ENCODE assay signal across 12 cellular contexts in the genomic region with DNA sequence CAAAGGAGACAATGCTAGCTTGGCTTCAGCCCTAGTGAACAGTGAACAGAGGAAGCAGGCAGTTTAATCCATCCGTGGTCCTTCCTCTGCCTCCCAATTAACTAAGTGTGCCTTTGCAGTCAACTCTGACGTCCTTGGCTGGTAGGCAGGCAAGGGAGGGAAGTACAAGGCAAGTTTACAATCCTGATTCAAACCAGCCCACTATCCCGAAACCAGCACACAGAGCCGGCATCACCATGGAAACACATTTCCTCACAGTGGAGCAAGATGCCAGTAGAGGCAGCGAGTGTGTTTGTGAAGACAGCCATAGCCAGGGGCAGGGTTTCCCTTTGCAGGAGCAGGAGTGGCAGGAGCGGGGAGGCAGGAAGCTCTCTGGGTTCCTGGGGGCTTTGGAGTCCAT.
DNase-seq lines count a peak whose midpoint lies in the region; ATAC-seq and TF ChIP-seq lines count a peak whose summit lies in the region.
"Had no signal": no experiment of that assay in that cellular context is flagged by ENCODE, and none has a peak within 500 bp of the region (broad histone marks: within the 10 kb centered on the region; RNA-seq: fewer than 3 reads in every experiment).

No MANE protein-coding gene starts in this region.

- H3K9me3 ChIP-seq in SK-N-SH (no peaks in the 10 kb centered on the region), transverse colon (no peaks in the 10 kb centered on the region)

- ATAC-seq in SK-N-SH treated with all-trans-retinoic acid at 6 μM for 48 hours (no peak), HG03097 (IDR thresholded peaks at IDR 0.05; ENCODE audit: low FRiP score, unreplicated experiment) (no peak)
- ATAC-seq: naive thymus-derived CD8-positive, alpha-beta T cell had no signal

- DNase-seq in SK-N-SH (peak; percentile 56), fibroblast of the conjunctiva (ENCODE audit: low read depth) (peak; percentile 29), mucosa of gallbladder (ENCODE audit: low spot score) (peak; percentile 33), transverse colon (no peak), NCI-H2081 (lab: John Stamatoyannopoulos, UW) (no peak)
- no peak for DNase-seq in activated CD4-positive, CD25-positive, alpha-beta regulatory T cell treated with anti-CD3 and anti-CD28 coated beads, Interleukin-2, amount 50 U/mL, for 72 hours
- DNase-seq: naive thymus-derived CD8-positive, alpha-beta T cell; small intestine; SW 1271 had no signal

- POLR2A ChIA-PET in SK-N-SH (lab: Yijun Ruan, JAX), result no interaction called here

- no peaks in the 10 kb centered on the region for H4K20me1 ChIP-seq in SK-N-SH (ENCODE audit: insufficient read depth)

- peaks cover 4% of the 10 kb centered on the region for H3F3A ChIP-seq in SK-N-SH (replicated peaks; ENCODE audit: insufficient read depth)

- H3K9me2 ChIP-seq in SK-N-SH, result no peaks in the 10 kb centered on the region

- TF ChIP-seq EP300 in SK-N-SH (IDR thresholded peaks at IDR 0.05; ENCODE audit: borderline replicate concordance in 1 of 2, low read depth in 1 of 2, low read length in 1 of 2), result no peak
- TF ChIP-seq EP300 in transverse colon (IDR thresholded peaks at IDR 0.05; ENCODE audit: low read depth), result no peak

- H3K27me3 ChIP-seq in SK-N-SH (ENCODE audit: insufficient read depth) (no peaks in the 10 kb centered on the region), transverse colon (no peaks in the 10 kb centered on the region)

- H3K4me1 ChIP-seq in SK-N-SH (ENCODE audit: control insufficient read depth in 1 of 2, insufficient read depth in 2 of 2, low read depth in 1 of 2, low read length in 1 of 2) (peaks cover 0 to 28% of the 10 kb centered on the region in 2 experiments; a peak in 1 of 4 replicates), transverse colon (peaks cover 0 to 6% (median 5%) of the 10 kb centered on the region in 4 donors)

- peaks cover 53 to 55% of the 10 kb centered on the region in 2 experiments for H3K36me3 ChIP-seq in SK-N-SH (replicated peaks in 1 of 2; ENCODE audit: control insufficient read depth in 1 of 2, insufficient read depth in 2 of 2, low read length in 1 of 2)
- H3K36me3 ChIP-seq in transverse colon, result peaks cover 0 to 31% (median 11%) of the 10 kb centered on the region in 4 donors

- no peak overlapping the region for H3K9ac ChIP-seq in SK-N-SH

- no peak overlapping the region for H2AFZ ChIP-seq in SK-N-SH (ENCODE audit: low read depth)

- H3K27ac ChIP-seq in SK-N-SH (ENCODE audit: low read depth in 2 of 2, low read length in 1 of 2) (peak overlapping the region in 1 of 2 experiments; percentile 53; a peak in 2 of 4 replicates), transverse colon (peak overlapping the region in 3 of 4 donors; percentile 58 to 69 (median 59))
- H3K27ac ChIP-seq: HL-60 had no signal

- TF ChIP-seq RAD21 in SK-N-SH (IDR thresholded peaks at IDR 0.05; ENCODE audit: low read length), result no peak

- CTCF ChIA-PET in SK-N-SH (lab: Yijun Ruan, JAX), result interaction anchor here (1.0 to 2.1 kb wide), 3 partner anchors 12 to 276 kb away, joined by 4 to 15 read pairs (median 4); no protein-coding TSS in a partner anchor

- TF ChIP-seq POLR2A in transverse colon (IDR thresholded peaks at IDR 0.05), result no peak

- in situ Hi-C loops in transverse colon (cut with MboI; ENCODE audit: low pct_ligation_motif_present in 1 of 4, low pct_unique_long_range_greater_than_20kb in 1 of 4, low sequenced_read_pairs in 3 of 4), result no loop called here

- no peak overlapping the region for H3K4me2 ChIP-seq in SK-N-SH

- 78% methylated on average over 6 of the region's 6 CpGs for WGBS in SK-N-SH (ENCODE audit: low lambda C conversion rate)
- 69 to 90% methylated on average over 2 to 6 of the region's 6 CpGs for WGBS in transverse colon (ENCODE audit: low coverage in 1 of 2), 2 donors

- no peak for TF ChIP-seq CTCF in SK-N-SH (IDR thresholded peaks at IDR 0.05)
- TF ChIP-seq CTCF in transverse colon (IDR thresholded peaks at IDR 0.05), result no peak

- no peak overlapping the region for H3K4me3 ChIP-seq in SK-N-SH (ENCODE audit: low read depth in 2 of 2, low read length in 1 of 2)
- no peak overlapping the region for H3K4me3 ChIP-seq in transverse colon

- intact Hi-C loops in transverse colon (cut with DNase I; ENCODE audit: low total_unique reads), result no loop called here

- H3K79me2 ChIP-seq in SK-N-SH (ENCODE audit: insufficient read depth), result no peaks in the 10 kb centered on the region

TF ChIP-seq in SK-N-SH, 30 proteins besides CTCF, POLR2A, EP300 and RAD21:
- TF ChIP-seq RFX5 (IDR thresholded peaks at IDR 0.05; ENCODE audit: low read length), result no peak
- TF ChIP-seq SMC3 (IDR thresholded peaks at IDR 0.05; ENCODE audit: low read depth, low read length), result no peak
- no peak for TF ChIP-seq SIN3A (IDR thresholded peaks at IDR 0.05; ENCODE audit: borderline replicate concordance, low read depth, low read length)
- peak; percentile 29; the same call in 1 of the 2 replicates for TF ChIP-seq MXI1 (IDR thresholded peaks at IDR 0.05; ENCODE audit: low read depth, low read length)
- TF ChIP-seq, protein P1, sequence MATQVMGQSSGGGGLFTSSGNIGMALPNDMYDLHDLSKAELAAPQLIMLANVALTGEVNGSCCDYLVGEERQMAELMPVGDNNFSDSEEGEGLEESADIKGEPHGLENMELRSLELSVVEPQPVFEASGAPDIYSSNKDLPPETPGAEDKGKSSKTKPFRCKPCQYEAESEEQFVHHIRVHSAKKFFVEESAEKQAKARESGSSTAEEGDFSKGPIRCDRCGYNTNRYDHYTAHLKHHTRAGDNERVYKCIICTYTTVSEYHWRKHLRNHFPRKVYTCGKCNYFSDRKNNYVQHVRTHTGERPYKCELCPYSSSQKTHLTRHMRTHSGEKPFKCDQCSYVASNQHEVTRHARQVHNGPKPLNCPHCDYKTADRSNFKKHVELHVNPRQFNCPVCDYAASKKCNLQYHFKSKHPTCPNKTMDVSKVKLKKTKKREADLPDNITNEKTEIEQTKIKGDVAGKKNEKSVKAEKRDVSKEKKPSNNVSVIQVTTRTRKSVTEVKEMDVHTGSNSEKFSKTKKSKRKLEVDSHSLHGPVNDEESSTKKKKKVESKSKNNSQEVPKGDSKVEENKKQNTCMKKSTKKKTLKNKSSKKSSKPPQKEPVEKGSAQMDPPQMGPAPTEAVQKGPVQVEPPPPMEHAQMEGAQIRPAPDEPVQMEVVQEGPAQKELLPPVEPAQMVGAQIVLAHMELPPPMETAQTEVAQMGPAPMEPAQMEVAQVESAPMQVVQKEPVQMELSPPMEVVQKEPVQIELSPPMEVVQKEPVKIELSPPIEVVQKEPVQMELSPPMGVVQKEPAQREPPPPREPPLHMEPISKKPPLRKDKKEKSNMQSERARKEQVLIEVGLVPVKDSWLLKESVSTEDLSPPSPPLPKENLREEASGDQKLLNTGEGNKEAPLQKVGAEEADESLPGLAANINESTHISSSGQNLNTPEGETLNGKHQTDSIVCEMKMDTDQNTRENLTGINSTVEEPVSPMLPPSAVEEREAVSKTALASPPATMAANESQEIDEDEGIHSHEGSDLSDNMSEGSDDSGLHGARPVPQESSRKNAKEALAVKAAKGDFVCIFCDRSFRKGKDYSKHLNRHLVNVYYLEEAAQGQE (IDR thresholded peaks at IDR 0.05; ENCODE audit: low read depth, low read length), result no peak
- TF ChIP-seq TEAD4 (IDR thresholded peaks at IDR 0.05; ENCODE audit: borderline replicate concordance, insufficient read depth), result no peak

TF ChIP-seq in SK-N-SH treated with all-trans-retinoic acid at 6 μM for 48 hours, 23 proteins besides CTCF, POLR2A, EP300 and RAD21:
- TF ChIP-seq, protein P2, sequence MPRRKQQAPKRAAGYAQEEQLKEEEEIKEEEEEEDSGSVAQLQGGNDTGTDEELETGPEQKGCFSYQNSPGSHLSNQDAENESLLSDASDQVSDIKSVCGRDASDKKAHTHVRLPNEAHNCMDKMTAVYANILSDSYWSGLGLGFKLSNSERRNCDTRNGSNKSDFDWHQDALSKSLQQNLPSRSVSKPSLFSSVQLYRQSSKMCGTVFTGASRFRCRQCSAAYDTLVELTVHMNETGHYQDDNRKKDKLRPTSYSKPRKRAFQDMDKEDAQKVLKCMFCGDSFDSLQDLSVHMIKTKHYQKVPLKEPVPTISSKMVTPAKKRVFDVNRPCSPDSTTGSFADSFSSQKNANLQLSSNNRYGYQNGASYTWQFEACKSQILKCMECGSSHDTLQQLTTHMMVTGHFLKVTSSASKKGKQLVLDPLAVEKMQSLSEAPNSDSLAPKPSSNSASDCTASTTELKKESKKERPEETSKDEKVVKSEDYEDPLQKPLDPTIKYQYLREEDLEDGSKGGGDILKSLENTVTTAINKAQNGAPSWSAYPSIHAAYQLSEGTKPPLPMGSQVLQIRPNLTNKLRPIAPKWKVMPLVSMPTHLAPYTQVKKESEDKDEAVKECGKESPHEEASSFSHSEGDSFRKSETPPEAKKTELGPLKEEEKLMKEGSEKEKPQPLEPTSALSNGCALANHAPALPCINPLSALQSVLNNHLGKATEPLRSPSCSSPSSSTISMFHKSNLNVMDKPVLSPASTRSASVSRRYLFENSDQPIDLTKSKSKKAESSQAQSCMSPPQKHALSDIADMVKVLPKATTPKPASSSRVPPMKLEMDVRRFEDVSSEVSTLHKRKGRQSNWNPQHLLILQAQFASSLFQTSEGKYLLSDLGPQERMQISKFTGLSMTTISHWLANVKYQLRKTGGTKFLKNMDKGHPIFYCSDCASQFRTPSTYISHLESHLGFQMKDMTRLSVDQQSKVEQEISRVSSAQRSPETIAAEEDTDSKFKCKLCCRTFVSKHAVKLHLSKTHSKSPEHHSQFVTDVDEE (CRISPR knock-in tag; IDR thresholded peaks at IDR 0.05), result no peak
- TF ChIP-seq GLIS3 (CRISPR knock-in tag; IDR thresholded peaks at IDR 0.05) (no peak), ISL1 (CRISPR knock-in tag; IDR thresholded peaks at IDR 0.05) (no peak), ZFP30 (CRISPR knock-in tag; IDR thresholded peaks at IDR 0.05) (no peak), ZFP3 (CRISPR knock-in tag; IDR thresholded peaks at IDR 0.05) (no peak), PPARA (CRISPR knock-in tag; IDR thresholded peaks at IDR 0.05; ENCODE audit: borderline replicate concordance) (no peak)

Comparison
In these comparisons a context has a peak if more than half of its experiments do, and no peak if none do; other contexts are left out.
1. DNase-seq: peak in SK-N-SH (single experiment), fibroblast of the conjunctiva (single experiment) and mucosa of gallbladder (single experiment); none in transverse colon (single experiment), NCI-H2081 (0 of 2) and activated CD4-positive, CD25-positive, alpha-beta regulatory T cell treated with anti-CD3 and anti-CD28 coated beads, Interleukin-2, amount 50 U/mL, for 72 hours (single experiment).